ENCODE assay signal across 21 cellular contexts in the genomic region with DNA sequence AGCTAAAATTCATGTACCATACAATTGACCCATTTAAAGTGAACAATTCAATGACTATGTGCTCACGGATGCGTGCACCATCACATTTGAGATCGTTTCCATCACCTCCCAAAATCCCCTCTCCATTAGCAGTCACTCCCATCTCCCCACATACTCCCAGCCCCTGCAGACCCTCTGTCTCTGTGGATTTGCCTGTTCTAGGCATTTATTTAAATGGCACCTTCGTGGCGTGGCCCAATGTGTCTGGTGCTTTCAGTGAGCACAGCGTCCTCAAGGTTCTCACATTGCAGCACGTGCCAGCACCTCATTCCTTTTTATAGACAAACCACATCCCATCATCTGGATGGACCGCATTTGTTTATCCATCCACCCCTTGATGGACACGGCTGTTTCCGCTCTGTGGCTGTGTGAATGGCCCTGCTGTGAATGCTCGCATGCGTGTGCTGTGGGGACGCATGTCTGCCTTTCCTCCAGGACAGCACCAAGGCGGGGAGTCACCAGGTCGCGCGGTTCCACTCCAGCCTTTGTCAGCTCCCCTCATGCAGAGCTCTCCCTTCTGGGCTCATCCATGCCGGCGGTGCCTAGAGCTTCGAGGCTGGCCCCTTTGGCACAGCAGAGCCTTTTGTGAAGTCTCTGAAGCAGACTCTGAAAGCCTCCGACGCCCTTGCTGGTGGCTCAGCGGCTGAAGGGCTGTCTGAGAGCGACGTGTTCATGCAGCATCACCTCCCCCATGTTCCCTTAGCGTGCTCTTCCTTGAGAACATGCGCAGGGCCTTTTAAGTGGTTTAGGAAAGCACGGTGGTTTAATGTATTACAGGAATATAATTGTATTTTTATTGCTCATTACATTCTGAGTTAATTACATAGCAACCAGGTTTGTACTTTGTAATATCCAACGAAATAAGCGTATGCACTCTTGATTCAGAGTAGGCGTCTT.
DNase-seq lines count a peak whose midpoint lies in the region; ATAC-seq and TF ChIP-seq lines count a peak whose summit lies in the region.
"Had no signal": no experiment of that assay in that cellular context is flagged by ENCODE, and none has a peak within 500 bp of the region (broad histone marks: within the 10 kb centered on the region; RNA-seq: fewer than 3 reads in every experiment).

No MANE protein-coding gene starts in this region.

- no peak for TF ChIP-seq CTCF in type B pancreatic cell (conservative IDR thresholded peaks at IDR 0.05)

- peak; percentile 7 for DNase-seq in activated T-cell treated with anti-CD3 and anti-CD28 coated beads, Interleukin-2, amount 50 U/mL, for 1 hour
- DNase-seq in activated T-cell treated with anti-CD3 and anti-CD28 coated beads, Interleukin-2, amount 50 U/mL, for 72 hours = no peak
- DNase-seq in NCI-H69 (lab: John Stamatoyannopoulos, UW) = peak; percentile 48
- peak; percentile 18 to 33 for DNase-seq in left colon
- peak; percentile 60 for DNase-seq in type B pancreatic cell (ENCODE audit: extremely low spot score, unreplicated experiment)
- no peak for DNase-seq in natural killer cell treated with Interleukin-12 subunit alpha and Interleukin-12 subunit beta and Interleukin-15 and Interleukin-18, amount 100 ng/mL, for 72 hours (ENCODE audit: low spot score)
- DNase-seq in DMS53 (lab: John Stamatoyannopoulos, UW) = no peak
- DNase-seq in activated naive CD8-positive, alpha-beta T cell treated with anti-CD3 and anti-CD28 coated beads for 36 hours = no peak
- DNase-seq: ACHN; activated CD4-positive, alpha-beta memory T cell treated with anti-CD3 and anti-CD28 coated beads, Interleukin-2, amount 10 ng/mL, durations not matched to agents 7 days and 5 days; activated T-cell treated with anti-CD3 and anti-CD28 coated beads, Interleukin-2, amount 50 U/mL, for 48 hours; immature natural killer cell; IMR-90; NCI-H2081 treated with DMSO at 0.1 percent for 48 hours; Right ventricle myocardium superior had no signal

- no peaks in the 10 kb centered on the region for H3K4me1 Mint-ChIP-seq in activated T-cell treated with anti-CD3 and anti-CD28 coated beads, Interleukin-2, amount 50 U/mL, for 72 hours (ENCODE audit: low read depth)
- H3K4me1 Mint-ChIP-seq in type B pancreatic cell (ENCODE audit: unreplicated experiment) = peaks cover 9% of the 10 kb centered on the region
- no peaks in the 10 kb centered on the region for H3K4me1 Mint-ChIP-seq in natural killer cell treated with Interleukin-12 subunit alpha and Interleukin-12 subunit beta and Interleukin-15 and Interleukin-18, amount 100 ng/mL, for 72 hours (ENCODE audit: low read depth in 2 of 2)
- no peaks in the 10 kb centered on the region for H3K4me1 Mint-ChIP-seq in activated naive CD8-positive, alpha-beta T cell treated with anti-CD3 and anti-CD28 coated beads for 36 hours
- H3K4me1 Mint-ChIP-seq: activated CD4-positive, alpha-beta memory T cell treated with anti-CD3 and anti-CD28 coated beads, Interleukin-2, amount 10 ng/mL, durations not matched to agents 7 days and 5 days; immature natural killer cell; memory B cell; nephron; WTC11 had no signal

- no peak for ATAC-seq in activated T-cell treated with anti-CD3 and anti-CD28 coated beads, Interleukin-2, amount 50 U/mL, for 72 hours (replicated peaks in 1 of 2)
- ATAC-seq in left colon = peak; percentile 85
- no peak for ATAC-seq in natural killer cell treated with Interleukin-12 subunit alpha and Interleukin-12 subunit beta and Interleukin-15 and Interleukin-18, amount 100 ng/mL, for 72 hours
- ATAC-seq: WTC11 had no signal

- no peaks in the 10 kb centered on the region for H3K36me3 Mint-ChIP-seq in activated T-cell treated with anti-CD3 and anti-CD28 coated beads, Interleukin-2, amount 50 U/mL, for 72 hours (ENCODE audit: insufficient read depth in 2 of 2)
- no peaks in the 10 kb centered on the region for H3K36me3 Mint-ChIP-seq in type B pancreatic cell
- H3K36me3 Mint-ChIP-seq in natural killer cell treated with Interleukin-12 subunit alpha and Interleukin-12 subunit beta and Interleukin-15 and Interleukin-18, amount 100 ng/mL, for 72 hours = no peaks in the 10 kb centered on the region
- no peaks in the 10 kb centered on the region for H3K36me3 Mint-ChIP-seq in activated naive CD8-positive, alpha-beta T cell treated with anti-CD3 and anti-CD28 coated beads for 36 hours
- H3K36me3 Mint-ChIP-seq: immature natural killer cell, memory B cell, WTC11 had no signal

- H3K27ac Mint-ChIP-seq in activated T-cell treated with anti-CD3 and anti-CD28 coated beads, Interleukin-2, amount 50 U/mL, for 72 hours = no peak overlapping the region
- H3K27ac Mint-ChIP-seq in type B pancreatic cell = no peak overlapping the region
- no peak overlapping the region for H3K27ac Mint-ChIP-seq in natural killer cell treated with Interleukin-12 subunit alpha and Interleukin-12 subunit beta and Interleukin-15 and Interleukin-18, amount 100 ng/mL, for 72 hours
- H3K27ac Mint-ChIP-seq in activated naive CD8-positive, alpha-beta T cell treated with anti-CD3 and anti-CD28 coated beads for 36 hours = no peak overlapping the region
- H3K27ac Mint-ChIP-seq: activated CD4-positive, alpha-beta memory T cell treated with anti-CD3 and anti-CD28 coated beads, Interleukin-2, amount 10 ng/mL, durations not matched to agents 7 days and 5 days; CD4-positive, alpha-beta T cell; immature natural killer cell; memory B cell; nephron; stimulated activated naive CD8-positive, alpha-beta T cell treated with anti-CD3 and anti-CD28 coated beads, Interleukin-15, Interleukin-2, amounts not matched to agents 100 ng/mL and 50 ng/mL, for 24 hours; T-helper 1 cell treated with Interleukin-12 subunit alpha and Interleukin-12 subunit beta and Interleukin-4 antibody, amounts not matched to agents 30 μg/mL and 1 μg/mL, for 36 hours; WTC11 had no signal

- intact Hi-C loops in left colon (cut with DNase I, micrococcal nuclease) = no loop called here

- no peaks in the 10 kb centered on the region for H3K9me3 Mint-ChIP-seq in activated T-cell treated with anti-CD3 and anti-CD28 coated beads, Interleukin-2, amount 50 U/mL, for 72 hours
- H3K9me3 Mint-ChIP-seq in type B pancreatic cell = no peaks in the 10 kb centered on the region
- no peaks in the 10 kb centered on the region for H3K9me3 Mint-ChIP-seq in natural killer cell treated with Interleukin-12 subunit alpha and Interleukin-12 subunit beta and Interleukin-15 and Interleukin-18, amount 100 ng/mL, for 72 hours
- no peaks in the 10 kb centered on the region for H3K9me3 Mint-ChIP-seq in activated naive CD8-positive, alpha-beta T cell treated with anti-CD3 and anti-CD28 coated beads for 36 hours
- H3K9me3 Mint-ChIP-seq: activated CD4-positive, alpha-beta memory T cell treated with anti-CD3 and anti-CD28 coated beads, Interleukin-2, amount 10 ng/mL, durations not matched to agents 7 days and 5 days; CD4-positive, alpha-beta T cell; immature natural killer cell; memory B cell; nephron; stimulated activated naive CD8-positive, alpha-beta T cell treated with anti-CD3 and anti-CD28 coated beads, Interleukin-15, Interleukin-2, amounts not matched to agents 100 ng/mL and 50 ng/mL, for 24 hours; T-helper 1 cell treated with Interleukin-12 subunit alpha and Interleukin-12 subunit beta and Interleukin-4 antibody, amounts not matched to agents 30 μg/mL and 1 μg/mL, for 36 hours; WTC11 had no signal

- peaks cover 4% of the 10 kb centered on the region for H3K27me3 Mint-ChIP-seq in activated T-cell treated with anti-CD3 and anti-CD28 coated beads, Interleukin-2, amount 50 U/mL, for 72 hours (ENCODE audit: low read depth)
- peaks cover 8% of the 10 kb centered on the region for H3K27me3 Mint-ChIP-seq in type B pancreatic cell
- peaks cover 0 to 2% of the 10 kb centered on the region in 2 donors for H3K27me3 Mint-ChIP-seq in natural killer cell treated with Interleukin-12 subunit alpha and Interleukin-12 subunit beta and Interleukin-15 and Interleukin-18, amount 100 ng/mL, for 72 hours
- H3K27me3 Mint-ChIP-seq in activated naive CD8-positive, alpha-beta T cell treated with anti-CD3 and anti-CD28 coated beads for 36 hours = peaks cover 9% of the 10 kb centered on the region
- H3K27me3 Mint-ChIP-seq: activated CD4-positive, alpha-beta memory T cell treated with anti-CD3 and anti-CD28 coated beads, Interleukin-2, amount 10 ng/mL, durations not matched to agents 7 days and 5 days had no signal

- no peak overlapping the region for H3K4me3 Mint-ChIP-seq in activated T-cell treated with anti-CD3 and anti-CD28 coated beads, Interleukin-2, amount 50 U/mL, for 72 hours
- H3K4me3 Mint-ChIP-seq in type B pancreatic cell = no peak overlapping the region
- no peak overlapping the region for H3K4me3 Mint-ChIP-seq in natural killer cell treated with Interleukin-12 subunit alpha and Interleukin-12 subunit beta and Interleukin-15 and Interleukin-18, amount 100 ng/mL, for 72 hours
- H3K4me3 Mint-ChIP-seq in activated naive CD8-positive, alpha-beta T cell treated with anti-CD3 and anti-CD28 coated beads for 36 hours = no peak overlapping the region
- H3K4me3 Mint-ChIP-seq: activated CD4-positive, alpha-beta memory T cell treated with anti-CD3 and anti-CD28 coated beads, Interleukin-2, amount 10 ng/mL, durations not matched to agents 7 days and 5 days; CD4-positive, alpha-beta T cell; immature natural killer cell; memory B cell; nephron; stimulated activated naive CD8-positive, alpha-beta T cell treated with anti-CD3 and anti-CD28 coated beads, Interleukin-15, Interleukin-2, amounts not matched to agents 100 ng/mL and 50 ng/mL, for 24 hours; T-helper 1 cell treated with Interleukin-12 subunit alpha and Interleukin-12 subunit beta and Interleukin-4 antibody, amounts not matched to agents 30 μg/mL and 1 μg/mL, for 36 hours; WTC11 had no signal

Comparison
In these comparisons a context has a peak if more than half of its experiments do, and no peak if none do; other contexts are left out.
1. DNase-seq: peak in activated T-cell treated with anti-CD3 and anti-CD28 coated beads, Interleukin-2, amount 50 U/mL, for 1 hour (single experiment), NCI-H69 (single experiment), left colon (2 of 2) and type B pancreatic cell (single experiment); none in activated T-cell treated with anti-CD3 and anti-CD28 coated beads, Interleukin-2, amount 50 U/mL, for 72 hours (0 of 2), natural killer cell treated with Interleukin-12 subunit alpha and Interleukin-12 subunit beta and Interleukin-15 and Interleukin-18, amount 100 ng/mL, for 72 hours (single experiment), DMS53 (single experiment) and activated naive CD8-positive, alpha-beta T cell treated with anti-CD3 and anti-CD28 coated beads for 36 hours (single experiment).